In the genomic region with DNA sequence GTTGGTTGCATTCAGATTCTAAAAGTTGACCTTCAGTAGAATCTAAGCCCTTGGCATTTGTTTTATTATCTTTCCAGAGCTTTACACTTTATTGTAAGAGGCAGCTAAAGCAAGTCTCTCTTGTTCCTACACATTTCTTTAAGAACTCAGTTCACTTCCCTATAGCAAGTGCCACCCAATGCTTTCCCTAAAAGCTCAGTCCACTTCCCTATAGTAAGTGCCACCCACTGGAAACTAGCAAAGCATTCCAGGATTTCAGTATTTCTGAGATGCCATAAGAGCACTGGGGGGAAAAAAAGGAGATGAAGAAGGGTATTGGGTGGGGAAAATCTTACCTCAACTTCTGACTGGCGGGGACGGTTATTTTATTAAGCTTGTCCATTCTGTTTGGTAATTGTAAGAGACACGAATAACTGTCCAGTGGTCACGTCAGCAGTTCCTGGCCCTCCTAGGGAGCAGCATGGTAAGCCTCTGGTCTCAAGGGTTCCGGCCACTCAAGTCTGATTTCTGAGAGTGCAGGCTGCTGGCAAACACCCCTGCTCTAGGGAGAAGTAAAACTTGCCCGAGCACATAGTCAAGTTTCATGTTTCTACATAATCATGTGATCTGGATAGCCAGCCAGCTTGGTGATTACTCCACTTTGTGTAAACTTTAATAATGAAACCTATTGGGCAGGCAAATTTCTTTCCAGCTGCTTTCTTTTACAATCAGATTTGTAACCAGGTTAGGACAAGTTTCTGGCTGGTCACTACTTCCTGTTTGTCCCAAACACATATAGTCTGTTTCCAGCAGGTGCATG, we compare ENCODE assay signal across 8 cellular contexts. TPM values are rescaled to one million over a fixed set of nuclear protein-coding genes. Genes with fewer than 3 reads are reported as not detected.
DNase-seq lines count a peak whose midpoint lies in the region; ATAC-seq and TF ChIP-seq lines count a peak whose summit lies in the region.

A gene (minus strand): TSS at position 553 of the 799 bp plus-strand sequence. CDS start 171 bp downstream, at position 382.

- intact Hi-C loops in Right ventricle myocardium inferior (cut with DNase I), result no loop called here
- intact Hi-C loops in cardiac septum (cut with DNase I), result no loop called here

- peaks cover 0 to 6% (median 3%) of the 10 kb centered on the region in 4 donors for H3K4me1 ChIP-seq in tibial nerve

- H3K36me3 ChIP-seq in kidney epithelial cell (ENCODE audit: control insufficient read depth, insufficient read depth, low read length), result no peaks in the 10 kb centered on the region
- H3K36me3 ChIP-seq in tibial nerve, result no peaks in the 10 kb centered on the region

- DNase-seq in Right ventricle myocardium inferior (ENCODE audit: missing footprints) (no peak), cardiac septum (ENCODE audit: low spot score) (no peak), RPMI7951 (ENCODE audit: low read depth) (peak; percentile 3), kidney epithelial cell (ENCODE audit: low read depth) (peak; percentile 28), tibial nerve (ENCODE audit: low spot score in 2 of 2) (peak; percentile 19 to 77), amniotic stem cell (lab: John Stamatoyannopoulos, UW) (no peak), HCEC 1CT (no peak)

- TF ChIP-seq CTCF in kidney epithelial cell (IDR thresholded peaks at IDR 0.05; ENCODE audit: insufficient read depth, low read length, poor library complexity, severe bottlenecking) (no peak), tibial nerve (IDR thresholded peaks at IDR 0.05) (no peak)

- peak in 1 of 2 donors; percentile 55 for TF ChIP-seq EP300 in tibial nerve (IDR thresholded peaks at IDR 0.05)

- H3K9me3 ChIP-seq in tibial nerve, result no peaks in the 10 kb centered on the region

- H3K27ac ChIP-seq in tibial nerve, result peak within 1 kb of the TSS in 3 of 4 donors; percentile 40 to 74 (median 54)

- whole genome bisulfite sequencing in tibial nerve, 2 donors, result 41 to 51% methylated on average over 6 of the region's 6 CpGs

- peak within 1 kb of the TSS; percentile 19 for H3K4me3 ChIP-seq in kidney epithelial cell (ENCODE audit: low read depth, low read length)
- H3K4me3 ChIP-seq in tibial nerve, result peak within 1 kb of the TSS in 2 of 4 donors; percentile 15 to 49

- no peak for TF ChIP-seq POLR2A in tibial nerve (IDR thresholded peaks at IDR 0.05)

- ATAC-seq in Right ventricle myocardium inferior, result peak; percentile 89
- ATAC-seq in HG03039 (IDR thresholded peaks at IDR 0.05; ENCODE audit: unreplicated experiment), result peak; percentile 59

- no peaks in the 10 kb centered on the region for H3K27me3 ChIP-seq in kidney epithelial cell (ENCODE audit: control insufficient read depth, insufficient read depth, low read length)
- no peaks in the 10 kb centered on the region for H3K27me3 ChIP-seq in tibial nerve

RNA-seq across cellular contexts. Expression of the gene that starts here (rescaled TPM):
- total RNA-seq in Right ventricle myocardium inferior (1.4 TPM), cardiac septum (0.86 TPM), kidney epithelial cell (0.38 and 0.55 TPM in 2 replicates), tibial nerve (10 to 100 TPM in 2 of 4 donors, 1 to 10 TPM in 1, under 1 TPM in 1; 0.59 to 16.4 (median 6.4) TPM)
- total RNA-seq in RPMI7951 (2014; rRNA removed; shearing (Covaris generic)), result not detected in 2 replicates

Comparison
In these comparisons a context has a peak if more than half of its experiments do, and no peak if none do; other contexts are left out.
1. Peak in DNase-seq in RPMI7951; RNA of the gene not detected or under 1 TPM.
2. Peak in DNase-seq and H3K4me3 ChIP-seq in kidney epithelial cell; RNA of the gene not detected or under 1 TPM.
3. DNase-seq: peak in tibial nerve (2 of 2); none in Right ventricle myocardium inferior (single experiment), cardiac septum (single experiment), amniotic stem cell (single experiment) and HCEC 1CT (single experiment).